In genomic region chr4:40840255-40840984, GRCh38 we compare ENCODE assay signal across 8 cellular contexts.
A peak's percentile ranks its signal among the peaks of the same experiment; 100 is the strongest.
DNase-seq lines count a peak whose midpoint lies in the region; ATAC-seq and TF ChIP-seq lines count a peak whose summit lies in the region.

No MANE protein-coding gene starts in this region.

- peaks cover 0 to 33% of the 10 kb centered on the region in 2 donors for H3K4me1 ChIP-seq in right atrium auricular region
- H3K4me1 ChIP-seq in left ventricle myocardium inferior, result peaks cover 30% of the 10 kb centered on the region
- peaks cover 0 to 6% of the 10 kb centered on the region in 2 donors for H3K4me1 ChIP-seq in aorta (ENCODE audit: control insufficient read depth in 1 of 2, insufficient read depth in 2 of 2, low read length in 2 of 2)

- peaks cover 36% of the 10 kb centered on the region for H3K4me1 Mint-ChIP-seq in stimulated activated memory B cell treated with anti-CD40 and anti-IgM and Interleukin-4, amounts not matched to agents 10 μg/mL and 1 μg/mL and 100 μg/mL, for 72 hours
- H3K4me1 Mint-ChIP-seq in activated CD4-positive, alpha-beta memory T cell treated with anti-CD3 and anti-CD28 coated beads, Interleukin-2, amount 10 ng/mL, durations not matched to agents 7 days and 5 days, result peaks cover 5% of the 10 kb centered on the region

- CTCF ChIA-PET in activated CD4-positive, alpha-beta memory T cell treated with anti-CD3 and anti-CD28 coated beads, Interleukin-2, amount 10 ng/mL, durations not matched to agents 7 days and 5 days (lab: Charles Lee), result interaction anchor here (0.8 to 1.8 kb wide), 25 partner anchors 9 to 600 kb away, joined by 3 to 19 read pairs (median 4); no protein-coding TSS in a partner anchor

- intact Hi-C loops in left ventricle myocardium inferior (cut with micrococcal nuclease) (no loop called here), aorta (cut with DNase I) (loop anchor here (2.0 kb wide), 2 partner anchors 54 to 56 kb away; no protein-coding TSS in a partner anchor)

- no peaks in the 10 kb centered on the region for H3K9me3 Mint-ChIP-seq in stimulated activated memory B cell treated with anti-CD40 and anti-IgM and Interleukin-4, amounts not matched to agents 10 μg/mL and 1 μg/mL and 100 μg/mL, for 72 hours
- H3K9me3 Mint-ChIP-seq in activated CD4-positive, alpha-beta memory T cell treated with anti-CD3 and anti-CD28 coated beads, Interleukin-2, amount 10 ng/mL, durations not matched to agents 7 days and 5 days, result no peaks in the 10 kb centered on the region

- H3K27me3 ChIP-seq in right atrium auricular region (no peaks in the 10 kb centered on the region), left ventricle myocardium inferior (ENCODE audit: low read depth) (no peaks in the 10 kb centered on the region), aorta (ENCODE audit: control insufficient read depth in 1 of 2, insufficient read depth in 2 of 2, low read length in 1 of 2) (no peaks in the 10 kb centered on the region)

- H3K27me3 Mint-ChIP-seq in stimulated activated memory B cell treated with anti-CD40 and anti-IgM and Interleukin-4, amounts not matched to agents 10 μg/mL and 1 μg/mL and 100 μg/mL, for 72 hours, result no peaks in the 10 kb centered on the region
- peaks cover 12% of the 10 kb centered on the region for H3K27me3 Mint-ChIP-seq in activated CD4-positive, alpha-beta memory T cell treated with anti-CD3 and anti-CD28 coated beads, Interleukin-2, amount 10 ng/mL, durations not matched to agents 7 days and 5 days

- ATAC-seq in HG02610 (IDR thresholded peaks at IDR 0.05; ENCODE audit: unreplicated experiment) (peak; percentile 31), aorta (ENCODE audit: low FRiP score) (no peak), HG02981 (IDR thresholded peaks at IDR 0.05; ENCODE audit: unreplicated experiment) (no peak)
- ATAC-seq in stimulated activated memory B cell treated with anti-CD40 and anti-IgM and Interleukin-4, amounts not matched to agents 10 μg/mL and 1 μg/mL and 100 μg/mL, for 72 hours, result peak; percentile 81

- no peak overlapping the region for H3K4me3 Mint-ChIP-seq in stimulated activated memory B cell treated with anti-CD40 and anti-IgM and Interleukin-4, amounts not matched to agents 10 μg/mL and 1 μg/mL and 100 μg/mL, for 72 hours
- no peak overlapping the region for H3K4me3 Mint-ChIP-seq in activated CD4-positive, alpha-beta memory T cell treated with anti-CD3 and anti-CD28 coated beads, Interleukin-2, amount 10 ng/mL, durations not matched to agents 7 days and 5 days

- H3K27ac Mint-ChIP-seq in stimulated activated memory B cell treated with anti-CD40 and anti-IgM and Interleukin-4, amounts not matched to agents 10 μg/mL and 1 μg/mL and 100 μg/mL, for 72 hours, result peak overlapping the region; percentile 59
- no peak overlapping the region for H3K27ac Mint-ChIP-seq in activated CD4-positive, alpha-beta memory T cell treated with anti-CD3 and anti-CD28 coated beads, Interleukin-2, amount 10 ng/mL, durations not matched to agents 7 days and 5 days

- TF ChIP-seq CTCF in right atrium auricular region (IDR thresholded peaks at IDR 0.05), result no peak
- no peak for TF ChIP-seq CTCF in left ventricle myocardium inferior (IDR thresholded peaks at IDR 0.05; ENCODE audit: borderline replicate concordance)

- POLR2A ChIA-PET in activated CD4-positive, alpha-beta memory T cell treated with anti-CD3 and anti-CD28 coated beads, Interleukin-2, amount 10 ng/mL, durations not matched to agents 7 days and 5 days (lab: Charles Lee), result interaction anchor here (0.6 kb wide), 1 partner anchor 1208 kb away, joined by 4 read pairs; no protein-coding TSS in a partner anchor

- H3K9me3 ChIP-seq in right atrium auricular region, result no peaks in the 10 kb centered on the region
- H3K9me3 ChIP-seq in left ventricle myocardium inferior (replicated peaks), result no peaks in the 10 kb centered on the region
- no peaks in the 10 kb centered on the region for H3K9me3 ChIP-seq in aorta (ENCODE audit: control insufficient read depth, low read length)

- DNase-seq in right atrium auricular region (ENCODE audit: low spot score) (no peak), left ventricle myocardium inferior (no peak), MV-4-11 (lab: John Stamatoyannopoulos, UW) (peak; percentile 72), aorta (no peak)
- DNase-seq in activated CD4-positive, alpha-beta memory T cell treated with anti-CD3 and anti-CD28 coated beads, Interleukin-2, amount 10 ng/mL, durations not matched to agents 7 days and 5 days, result no peak

- H3K27ac ChIP-seq in right atrium auricular region (peak overlapping the region; percentile 80 to 89), left ventricle myocardium inferior (replicated peaks) (no peak overlapping the region), aorta (ENCODE audit: low read depth in 1 of 2, low read length in 2 of 2) (no peak overlapping the region)

- H3K4me3 ChIP-seq in right atrium auricular region (no peak overlapping the region), left ventricle myocardium inferior (no peak overlapping the region), aorta (ENCODE audit: low read length in 2 of 2) (no peak overlapping the region)

- peaks cover 4% of the 10 kb centered on the region for H3K36me3 ChIP-seq in right atrium auricular region
- H3K36me3 ChIP-seq in left ventricle myocardium inferior, result peaks cover 7% of the 10 kb centered on the region
- H3K36me3 ChIP-seq in aorta (ENCODE audit: control insufficient read depth in 1 of 2, insufficient read depth in 2 of 2, low read length in 1 of 2), result no peaks in the 10 kb centered on the region

- H3K36me3 Mint-ChIP-seq in stimulated activated memory B cell treated with anti-CD40 and anti-IgM and Interleukin-4, amounts not matched to agents 10 μg/mL and 1 μg/mL and 100 μg/mL, for 72 hours, result no peaks in the 10 kb centered on the region
- no peaks in the 10 kb centered on the region for H3K36me3 Mint-ChIP-seq in activated CD4-positive, alpha-beta memory T cell treated with anti-CD3 and anti-CD28 coated beads, Interleukin-2, amount 10 ng/mL, durations not matched to agents 7 days and 5 days (ENCODE audit: low read depth)

- 89 to 92% methylated on average over 10 of the region's 10 CpGs for WGBS in aorta, 2 donors

Comparison
In these comparisons a context has a peak if more than half of its experiments do, and no peak if none do; other contexts are left out.
1. H3K27ac ChIP-seq: peak in right atrium auricular region (2 of 2); none in left ventricle myocardium inferior (single experiment) and aorta (0 of 2).
2. ATAC-seq: peak in HG02610 (single experiment) and stimulated activated memory B cell treated with anti-CD40 and anti-IgM and Interleukin-4, amounts not matched to agents 10 μg/mL and 1 μg/mL and 100 μg/mL, for 72 hours (single experiment); none in aorta (single experiment) and HG02981 (single experiment).